Comparison of ENCODE assay signal across 8 cellular contexts in genomic region chr6:33316603-33317417, GRCh38. TPM values are rescaled to one million over a fixed set of nuclear protein-coding genes. Genes with fewer than 3 reads are reported as not detected.
DNase-seq lines count a peak whose midpoint lies in the region; ATAC-seq, FAIRE-seq and TF ChIP-seq lines count a peak whose summit lies in the region.

No MANE protein-coding gene starts in this region.

- TSS peak; percentile 34 for BruUV-seq in HepG2 (replicated peaks; lab: Mats Ljungman, UMichigan)

- H3K9ac ChIP-seq in astrocyte (ENCODE audit: low read length) (no peak overlapping the region), HepG2 (ENCODE audit: insufficient read depth, low read depth, low read length) (peak overlapping the region; percentile 34; the same call in 1 of the 2 replicates)

- H3K4me1 Mint-ChIP-seq in activated T-cell treated with anti-CD3 and anti-CD28 coated beads, Interleukin-2, amount 50 U/mL, for 24 hours (ENCODE audit: low read depth), result peaks cover 77% of the 10 kb centered on the region
- H3K4me1 Mint-ChIP-seq in astrocyte (ENCODE audit: low read depth, unreplicated experiment), result peaks cover 30% of the 10 kb centered on the region

- no peak for FAIRE-seq in astrocyte (lab: Jason Lieb, UNC)
- no peak for FAIRE-seq in HepG2 (lab: Jason Lieb, UNC)

- intact Hi-C loops in HepG2 (cut with micrococcal nuclease; ENCODE audit: unreplicated experiment), result no loop called here

- TF ChIP-seq POLR2A in HepG2 (IDR thresholded peaks at IDR 0.05; ENCODE audit: insufficient read depth in 1 of 2, low read depth in 2 of 2, low read length in 2 of 2) (no peak), tibial nerve (IDR thresholded peaks at IDR 0.05) (no peak)

- POLR2A ChIA-PET in HepG2 (lab: Yijun Ruan, JAX), result interaction anchor here (1.0 to 3.9 kb wide), 16 partner anchors 12 to 1121 kb away, joined by 3 to 57 read pairs (median 8); partner anchors contain the start of genes B3GALT4, CUTA, PFDN6 and RGL2

- 92% methylated on average over 19 of the region's 19 CpGs for WGBS in HepG2 (ENCODE audit: low lambda C conversion rate)
- 72 to 76% methylated on average over 19 of the region's 19 CpGs for WGBS in tibial nerve, 2 donors

- H4K20me1 ChIP-seq in astrocyte (ENCODE audit: insufficient read depth, low read length), result peaks cover 26% of the 10 kb centered on the region
- peaks cover 3% of the 10 kb centered on the region; the same call in 1 of the 2 replicates for H4K20me1 ChIP-seq in HepG2 (ENCODE audit: insufficient read depth, low read length)

- no peaks in the 10 kb centered on the region for H3K9me3 Mint-ChIP-seq in activated T-cell treated with anti-CD3 and anti-CD28 coated beads, Interleukin-2, amount 50 U/mL, for 24 hours
- H3K9me3 Mint-ChIP-seq in astrocyte (ENCODE audit: unreplicated experiment), result no peaks in the 10 kb centered on the region

- H3K4me2 ChIP-seq in astrocyte (ENCODE audit: low read length), result peak overlapping the region; percentile 70
- H3K4me2 ChIP-seq in HepG2 (ENCODE audit: low read depth, low read length), result peak overlapping the region; percentile 72

- no peaks in the 10 kb centered on the region for H3K27me3 Mint-ChIP-seq in activated T-cell treated with anti-CD3 and anti-CD28 coated beads, Interleukin-2, amount 50 U/mL, for 24 hours
- H3K27me3 Mint-ChIP-seq in astrocyte (ENCODE audit: low read depth, unreplicated experiment), result no peaks in the 10 kb centered on the region

- H3K4me1 ChIP-seq in astrocyte (ENCODE audit: insufficient read depth, low read length), result peaks cover 65% of the 10 kb centered on the region
- peaks cover 57% of the 10 kb centered on the region for H3K4me1 ChIP-seq in HepG2 (ENCODE audit: insufficient read depth, low read length)
- peaks cover 0 to 77% (median 47%) of the 10 kb centered on the region in 4 donors for H3K4me1 ChIP-seq in tibial nerve

- H3K4me3 ChIP-seq in astrocyte (ENCODE audit: insufficient read depth, low read depth, low read length) (peak overlapping the region; percentile 44), HepG2 (replicated peaks in 1 of 3; ENCODE audit: insufficient read depth in 1 of 3, low read depth in 2 of 3, low read length in 3 of 3) (peak overlapping the region in 2 of 3 experiments; percentile 71 to 79; a peak in 5 of 6 replicates), tibial nerve (peak overlapping the region; percentile 36 to 63 (median 52))

- H3K36me3 ChIP-seq in astrocyte (ENCODE audit: insufficient read depth, low read length), result peaks cover 27% of the 10 kb centered on the region
- peaks cover 5 to 31% of the 10 kb centered on the region in 2 experiments for H3K36me3 ChIP-seq in HepG2 (replicated peaks in 1 of 2; ENCODE audit: control insufficient read depth in 1 of 2, insufficient read depth in 2 of 2, low read length in 2 of 2)
- H3K36me3 ChIP-seq in tibial nerve, result peaks cover 0 to 37% (median 17%) of the 10 kb centered on the region in 3 donors

- H3K27ac Mint-ChIP-seq in activated T-cell treated with anti-CD3 and anti-CD28 coated beads, Interleukin-2, amount 50 U/mL, for 24 hours, result peak overlapping the region; percentile 84
- H3K27ac Mint-ChIP-seq in astrocyte (ENCODE audit: unreplicated experiment), result no peak overlapping the region

- no peak for TF ChIP-seq RAD21 in HepG2 (CRISPR knock-in tag; IDR thresholded peaks at IDR 0.05)

- no peak overlapping the region for H2AFZ ChIP-seq in astrocyte (ENCODE audit: low read depth, low read length)
- H2AFZ ChIP-seq in HepG2 (ENCODE audit: low read length), result no peak overlapping the region

- peaks cover 79% of the 10 kb centered on the region for H3K36me3 Mint-ChIP-seq in activated T-cell treated with anti-CD3 and anti-CD28 coated beads, Interleukin-2, amount 50 U/mL, for 24 hours (ENCODE audit: low read depth)
- H3K36me3 Mint-ChIP-seq in astrocyte (ENCODE audit: low read depth, unreplicated experiment), result peaks cover 10% of the 10 kb centered on the region

- in situ Hi-C loops in HepG2 (cut with HindIII; ENCODE audit: extremely low pct_ligation_motif_present, low pct_unique_long_range_greater_than_20kb), result no loop called here

- H3K4me3 Mint-ChIP-seq in activated T-cell treated with anti-CD3 and anti-CD28 coated beads, Interleukin-2, amount 50 U/mL, for 24 hours, result peak overlapping the region; percentile 99
- peak overlapping the region; percentile 81 for H3K4me3 Mint-ChIP-seq in astrocyte (ENCODE audit: unreplicated experiment)

- no peak for DNase-seq in activated T-cell treated with anti-CD3 and anti-CD28 coated beads, Interleukin-2, amount 50 U/mL, for 24 hours
- no peak for DNase-seq in activated T-cell treated with anti-CD3 and anti-CD28 coated beads, Interleukin-2, amount 50 U/mL, for 48 hours
- DNase-seq in astrocyte (ENCODE audit: low read depth) (no peak), HepG2 (ENCODE audit: low spot score) (no peak), tibial nerve (ENCODE audit: low spot score in 2 of 2) (no peak), hypothalamus (lab: John Stamatoyannopoulos, UW) (no peak), midbrain (lab: John Stamatoyannopoulos, UW) (no peak)

- H3K27me3 ChIP-seq in astrocyte (ENCODE audit: insufficient read depth, low read length) (no peaks in the 10 kb centered on the region), HepG2 (ENCODE audit: control insufficient read depth in 1 of 2, insufficient read depth in 2 of 2, low read length in 2 of 2) (no peaks in the 10 kb centered on the region; a peak in 1 of 5 replicates), tibial nerve (no peaks in the 10 kb centered on the region)

- no peak for TF ChIP-seq CTCF in astrocyte (IDR thresholded peaks at IDR 0.05; ENCODE audit: insufficient read depth, low read depth, low read length)
- no peak for TF ChIP-seq CTCF in HepG2 (CRISPR knock-in tag; IDR thresholded peaks at IDR 0.05)
- no peak for TF ChIP-seq CTCF in tibial nerve (IDR thresholded peaks at IDR 0.05)

- TF ChIP-seq EP300 in HepG2 (IDR thresholded peaks at IDR 0.05; ENCODE audit: low read depth in 2 of 2, low read length in 2 of 2) (no peak), HepG2 (CRISPR knock-in tag; IDR thresholded peaks at IDR 0.05; ENCODE audit: borderline replicate concordance) (no peak), tibial nerve (IDR thresholded peaks at IDR 0.05) (no peak)

- H3K27ac ChIP-seq in astrocyte (ENCODE audit: low read depth, low read length) (no peak overlapping the region), HepG2 (ENCODE audit: extremely low read length, insufficient read depth, low read length) (peak overlapping the region; percentile 41), tibial nerve (peak overlapping the region; percentile 83 to 95 (median 90))

- H3K79me2 ChIP-seq in astrocyte (ENCODE audit: insufficient read depth, low read length) (peaks cover 69% of the 10 kb centered on the region), HepG2 (ENCODE audit: insufficient read depth, low read length) (peaks cover 31% of the 10 kb centered on the region)

- CTCF ChIA-PET in HepG2 (lab: Yijun Ruan, JAX; ENCODE audit: low intra/inter-chr PET ratio, low total read pairs), result no interaction called here

- no peak for ATAC-seq in HepG2
- ATAC-seq in HG03025 (IDR thresholded peaks at IDR 0.05; ENCODE audit: low FRiP score, unreplicated experiment), result no peak

- H3K9me3 ChIP-seq in astrocyte (ENCODE audit: insufficient read depth, low read depth, low read length) (no peaks in the 10 kb centered on the region), HepG2 (ENCODE audit: low read length) (no peaks in the 10 kb centered on the region), tibial nerve (no peaks in the 10 kb centered on the region)

RNA-seq across cellular contexts. Expression of gene ZBTB22, which starts 0.7 kb away (rescaled TPM):
- 13.1 and 17.3 TPM in 2 replicates for total RNA-seq in astrocyte
- total RNA-seq in HepG2 (2016; rRNA removed; fragmentation: Illumina TruSeq; extraction: Trizol), result 6.6 and 8.0 TPM in 2 replicates
- total RNA-seq in HepG2 (2016; cell fraction: cytosol; rRNA removed; fragmentation: Illumina TruSeq; extraction: Trizol; ENCODE audit: low read depth), result 2.3 and 2.6 TPM in 2 replicates
- 5.5 and 8.7 TPM in 2 replicates for total RNA-seq in HepG2 (2016; cell fraction: insoluble cytoplasmic fraction; rRNA removed; fragmentation: Illumina TruSeq; extraction: Trizol)
- total RNA-seq in HepG2 (2016; cell fraction: membrane; rRNA removed; fragmentation: Illumina TruSeq; extraction: Trizol), result 7.1 and 7.2 TPM in 2 replicates
- total RNA-seq in HepG2 (2016; cell fraction: nucleus; rRNA removed; fragmentation: Illumina TruSeq; extraction: Trizol), result 5.7 and 6.4 TPM in 2 replicates
- polyA plus RNA-seq in HepG2 (2011; rRNA removed), result 10.6 and 13.4 TPM in 2 replicates
- polyA plus RNA-seq in HepG2 (2011; cell fraction: cytosol; rRNA removed), result 8.3 and 11.3 TPM in 2 replicates
- 21.6 and 22.3 TPM in 2 replicates for polyA plus RNA-seq in HepG2 (2011; cell fraction: nucleus; rRNA removed)
- 7.0 and 7.7 TPM in 2 replicates for polyA plus RNA-seq in HepG2 (2012)
- 1.6 and 1.7 TPM in 2 replicates for polyA plus RNA-seq in HepG2 (2016; cell fraction: cytosol; fragmentation: Illumina TruSeq; extraction: Trizol; ENCODE audit: low read depth)
- 6.1 and 6.4 TPM in 2 replicates for polyA plus RNA-seq in HepG2 (2016; cell fraction: insoluble cytoplasmic fraction; fragmentation: Illumina TruSeq; extraction: Trizol; ENCODE audit: low read depth)
- 5.8 and 6.0 TPM in 2 replicates for polyA plus RNA-seq in HepG2 (2016; cell fraction: membrane; fragmentation: Illumina TruSeq; extraction: Trizol; ENCODE audit: low read depth)
- polyA plus RNA-seq in HepG2 (2016; cell fraction: nucleus; fragmentation: Illumina TruSeq; extraction: Trizol; ENCODE audit: insufficient read depth, low read depth), result 12.9 TPM in 2 replicates
- polyA minus RNA-seq in HepG2 (2011; rRNA and poly(A)+ RNA removed; ENCODE audit: low replicate concordance), result 17.5 and 28.0 TPM in 2 replicates
- 5.7 and 6.2 TPM in 2 replicates for polyA minus RNA-seq in HepG2 (2011; cell fraction: cytosol; rRNA and poly(A)+ RNA removed)
- polyA minus RNA-seq in HepG2 (2011; cell fraction: nucleus; rRNA and poly(A)+ RNA removed), result 7.8 and 9.8 TPM in 2 replicates
- total RNA-seq in tibial nerve, result 10 to 100 TPM; 13.8 to 21.6 (median 17.5) TPM

RNA-seq across cellular contexts. Expression of gene TAPBP, which starts 2.9 kb away (rescaled TPM):
- 128 and 152 TPM in 2 replicates for total RNA-seq in astrocyte
- 16.4 and 32.3 TPM in 2 replicates for total RNA-seq in HepG2 (2016; rRNA removed; fragmentation: Illumina TruSeq; extraction: Trizol)
- 3.4 and 4.1 TPM in 2 replicates for total RNA-seq in HepG2 (2016; cell fraction: cytosol; rRNA removed; fragmentation: Illumina TruSeq; extraction: Trizol; ENCODE audit: low read depth)
- 13.6 and 35.0 TPM in 2 replicates for total RNA-seq in HepG2 (2016; cell fraction: insoluble cytoplasmic fraction; rRNA removed; fragmentation: Illumina TruSeq; extraction: Trizol)
- 11.4 and 11.8 TPM in 2 replicates for total RNA-seq in HepG2 (2016; cell fraction: membrane; rRNA removed; fragmentation: Illumina TruSeq; extraction: Trizol)
- 44.6 and 52.1 TPM in 2 replicates for total RNA-seq in HepG2 (2016; cell fraction: nucleus; rRNA removed; fragmentation: Illumina TruSeq; extraction: Trizol)
- polyA plus RNA-seq in HepG2 (2011; rRNA removed), result 27.4 and 34.1 TPM in 2 replicates
- 14.8 and 18.3 TPM in 2 replicates for polyA plus RNA-seq in HepG2 (2011; cell fraction: cytosol; rRNA removed)
- polyA plus RNA-seq in HepG2 (2011; cell fraction: nucleus; rRNA removed), result 62.2 and 64.2 TPM in 2 replicates
- polyA plus RNA-seq in HepG2 (2012), result 21.4 and 27.7 TPM in 2 replicates
- 3.1 and 3.4 TPM in 2 replicates for polyA plus RNA-seq in HepG2 (2016; cell fraction: cytosol; fragmentation: Illumina TruSeq; extraction: Trizol; ENCODE audit: low read depth)
- polyA plus RNA-seq in HepG2 (2016; cell fraction: insoluble cytoplasmic fraction; fragmentation: Illumina TruSeq; extraction: Trizol; ENCODE audit: low read depth), result 15.2 and 22.3 TPM in 2 replicates
- polyA plus RNA-seq in HepG2 (2016; cell fraction: membrane; fragmentation: Illumina TruSeq; extraction: Trizol; ENCODE audit: low read depth), result 9.3 and 9.6 TPM in 2 replicates
- 88.3 and 92.5 TPM in 2 replicates for polyA plus RNA-seq in HepG2 (2016; cell fraction: nucleus; fragmentation: Illumina TruSeq; extraction: Trizol; ENCODE audit: insufficient read depth, low read depth)
- 44.2 and 51.1 TPM in 2 replicates for polyA minus RNA-seq in HepG2 (2011; rRNA and poly(A)+ RNA removed; ENCODE audit: low replicate concordance)
- polyA minus RNA-seq in HepG2 (2011; cell fraction: cytosol; rRNA and poly(A)+ RNA removed), result 23.7 and 33.9 TPM in 2 replicates
- 18.7 and 22.5 TPM in 2 replicates for polyA minus RNA-seq in HepG2 (2011; cell fraction: nucleus; rRNA and poly(A)+ RNA removed)
- 10 to 100 TPM; 71.2 to 91.8 (median 89.7) TPM for total RNA-seq in tibial nerve

RNA-seq across cellular contexts. Expression of gene DAXX, which starts 5.9 kb away (rescaled TPM):
- total RNA-seq in astrocyte (28.6 and 32.0 TPM in 2 replicates), HepG2 (2016; rRNA removed; fragmentation: Illumina TruSeq; extraction: Trizol) (48.9 and 49.4 TPM in 2 replicates), tibial nerve (10 to 100 TPM; 24.9 to 45.4 (median 36.6) TPM)
- 9.4 and 11.8 TPM in 2 replicates for total RNA-seq in HepG2 (2016; cell fraction: cytosol; rRNA removed; fragmentation: Illumina TruSeq; extraction: Trizol; ENCODE audit: low read depth)
- total RNA-seq in HepG2 (2016; cell fraction: insoluble cytoplasmic fraction; rRNA removed; fragmentation: Illumina TruSeq; extraction: Trizol), result 39.5 and 51.1 TPM in 2 replicates
- 35.4 and 40.7 TPM in 2 replicates for total RNA-seq in HepG2 (2016; cell fraction: membrane; rRNA removed; fragmentation: Illumina TruSeq; extraction: Trizol)
- total RNA-seq in HepG2 (2016; cell fraction: nucleus; rRNA removed; fragmentation: Illumina TruSeq; extraction: Trizol), result 28.1 and 35.0 TPM in 2 replicates
- 21.5 and 21.8 TPM in 2 replicates for polyA plus RNA-seq in HepG2 (2011; rRNA removed)
- 8.9 and 9.8 TPM in 2 replicates for polyA plus RNA-seq in HepG2 (2011; cell fraction: cytosol; rRNA removed)
- polyA plus RNA-seq in HepG2 (2011; cell fraction: nucleus; rRNA removed), result 37.6 and 42.8 TPM in 2 replicates
- polyA plus RNA-seq in HepG2 (2012), result 28.0 and 40.6 TPM in 2 replicates
- 9.5 and 11.3 TPM in 2 replicates for polyA plus RNA-seq in HepG2 (2016; cell fraction: cytosol; fragmentation: Illumina TruSeq; extraction: Trizol; ENCODE audit: low read depth)
- polyA plus RNA-seq in HepG2 (2016; cell fraction: insoluble cytoplasmic fraction; fragmentation: Illumina TruSeq; extraction: Trizol; ENCODE audit: low read depth), result 46.2 and 62.5 TPM in 2 replicates
- 27.7 and 31.8 TPM in 2 replicates for polyA plus RNA-seq in HepG2 (2016; cell fraction: membrane; fragmentation: Illumina TruSeq; extraction: Trizol; ENCODE audit: low read depth)
- 75.8 and 76.6 TPM in 2 replicates for polyA plus RNA-seq in HepG2 (2016; cell fraction: nucleus; fragmentation: Illumina TruSeq; extraction: Trizol; ENCODE audit: insufficient read depth, low read depth)
- polyA minus RNA-seq in HepG2 (2011; rRNA and poly(A)+ RNA removed; ENCODE audit: low replicate concordance), result 15.6 and 16.1 TPM in 2 replicates
- 7.0 and 9.3 TPM in 2 replicates for polyA minus RNA-seq in HepG2 (2011; cell fraction: cytosol; rRNA and poly(A)+ RNA removed)
- 10.8 and 15.5 TPM in 2 replicates for polyA minus RNA-seq in HepG2 (2011; cell fraction: nucleus; rRNA and poly(A)+ RNA removed)

RNA-seq across cellular contexts. Expression of gene RGL2, which starts 18.1 kb away (rescaled TPM):
- total RNA-seq in astrocyte (36.5 and 38.9 TPM in 2 replicates), HepG2 (2016; rRNA removed; fragmentation: Illumina TruSeq; extraction: Trizol) (16.5 and 22.9 TPM in 2 replicates), tibial nerve (10 to 100 TPM; 33.1 to 49.8 (median 43.7) TPM)
- total RNA-seq in HepG2 (2016; cell fraction: cytosol; rRNA removed; fragmentation: Illumina TruSeq; extraction: Trizol; ENCODE audit: low read depth), result 5.6 and 5.8 TPM in 2 replicates
- total RNA-seq in HepG2 (2016; cell fraction: insoluble cytoplasmic fraction; rRNA removed; fragmentation: Illumina TruSeq; extraction: Trizol), result 14.4 and 22.0 TPM in 2 replicates
- 14.1 and 14.8 TPM in 2 replicates for total RNA-seq in HepG2 (2016; cell fraction: membrane; rRNA removed; fragmentation: Illumina TruSeq; extraction: Trizol)
- 21.1 and 24.8 TPM in 2 replicates for total RNA-seq in HepG2 (2016; cell fraction: nucleus; rRNA removed; fragmentation: Illumina TruSeq; extraction: Trizol)
- polyA plus RNA-seq in HepG2 (2011; rRNA removed), result 47.4 and 55.8 TPM in 2 replicates
- 24.1 and 32.5 TPM in 2 replicates for polyA plus RNA-seq in HepG2 (2011; cell fraction: cytosol; rRNA removed)
- 260 and 280 TPM in 2 replicates for polyA plus RNA-seq in HepG2 (2011; cell fraction: nucleus; rRNA removed)
- 33.1 and 35.4 TPM in 2 replicates for polyA plus RNA-seq in HepG2 (2012)
- 4.2 and 4.6 TPM in 2 replicates for polyA plus RNA-seq in HepG2 (2016; cell fraction: cytosol; fragmentation: Illumina TruSeq; extraction: Trizol; ENCODE audit: low read depth)
- 12.1 and 14.6 TPM in 2 replicates for polyA plus RNA-seq in HepG2 (2016; cell fraction: insoluble cytoplasmic fraction; fragmentation: Illumina TruSeq; extraction: Trizol; ENCODE audit: low read depth)
- 9.4 and 10.4 TPM in 2 replicates for polyA plus RNA-seq in HepG2 (2016; cell fraction: membrane; fragmentation: Illumina TruSeq; extraction: Trizol; ENCODE audit: low read depth)
- 53.5 and 54.5 TPM in 2 replicates for polyA plus RNA-seq in HepG2 (2016; cell fraction: nucleus; fragmentation: Illumina TruSeq; extraction: Trizol; ENCODE audit: insufficient read depth, low read depth)
- polyA minus RNA-seq in HepG2 (2011; rRNA and poly(A)+ RNA removed; ENCODE audit: low replicate concordance), result 47.5 and 84.0 TPM in 2 replicates
- 16.0 and 18.0 TPM in 2 replicates for polyA minus RNA-seq in HepG2 (2011; cell fraction: cytosol; rRNA and poly(A)+ RNA removed)
- 45.7 and 51.1 TPM in 2 replicates for polyA minus RNA-seq in HepG2 (2011; cell fraction: nucleus; rRNA and poly(A)+ RNA removed)

RNA-seq across cellular contexts. Expression of gene PFDN6, which starts 27.4 kb away (rescaled TPM):
- total RNA-seq in astrocyte, result 54.8 and 56.7 TPM in 2 replicates
- total RNA-seq in HepG2 (2016; rRNA removed; fragmentation: Illumina TruSeq; extraction: Trizol), result 87.0 and 118 TPM in 2 replicates
- total RNA-seq in HepG2 (2016; cell fraction: cytosol; rRNA removed; fragmentation: Illumina TruSeq; extraction: Trizol; ENCODE audit: low read depth), result 21.9 and 25.1 TPM in 2 replicates
- total RNA-seq in HepG2 (2016; cell fraction: insoluble cytoplasmic fraction; rRNA removed; fragmentation: Illumina TruSeq; extraction: Trizol), result 97.0 and 123 TPM in 2 replicates
- total RNA-seq in HepG2 (2016; cell fraction: membrane; rRNA removed; fragmentation: Illumina TruSeq; extraction: Trizol), result 19.5 and 24.7 TPM in 2 replicates
- total RNA-seq in HepG2 (2016; cell fraction: nucleus; rRNA removed; fragmentation: Illumina TruSeq; extraction: Trizol), result 35.5 and 41.4 TPM in 2 replicates
- polyA plus RNA-seq in HepG2 (2011; rRNA removed), result 75.5 and 92.2 TPM in 2 replicates
- polyA plus RNA-seq in HepG2 (2011; cell fraction: cytosol; rRNA removed), result 41.4 and 48.4 TPM in 2 replicates
- 65.1 and 96.7 TPM in 2 replicates for polyA plus RNA-seq in HepG2 (2011; cell fraction: nucleus; rRNA removed)
- 78.6 and 94.5 TPM in 2 replicates for polyA plus RNA-seq in HepG2 (2012)
- polyA plus RNA-seq in HepG2 (2016; cell fraction: cytosol; fragmentation: Illumina TruSeq; extraction: Trizol; ENCODE audit: low read depth), result 20.6 and 21.5 TPM in 2 replicates
- polyA plus RNA-seq in HepG2 (2016; cell fraction: insoluble cytoplasmic fraction; fragmentation: Illumina TruSeq; extraction: Trizol; ENCODE audit: low read depth), result 142 and 148 TPM in 2 replicates
- 20.0 and 22.3 TPM in 2 replicates for polyA plus RNA-seq in HepG2 (2016; cell fraction: membrane; fragmentation: Illumina TruSeq; extraction: Trizol; ENCODE audit: low read depth)
- 80.0 and 80.7 TPM in 2 replicates for polyA plus RNA-seq in HepG2 (2016; cell fraction: nucleus; fragmentation: Illumina TruSeq; extraction: Trizol; ENCODE audit: insufficient read depth, low read depth)
- polyA minus RNA-seq in HepG2 (2011; rRNA and poly(A)+ RNA removed; ENCODE audit: low replicate concordance), result 11.7 and 27.1 TPM in 2 replicates
- polyA minus RNA-seq in HepG2 (2011; cell fraction: cytosol; rRNA and poly(A)+ RNA removed), result 14.2 and 19.7 TPM in 2 replicates
- 28.1 and 34.1 TPM in 2 replicates for polyA minus RNA-seq in HepG2 (2011; cell fraction: nucleus; rRNA and poly(A)+ RNA removed)
- 10 to 100 TPM; 12.4 to 48.7 (median 21.0) TPM for total RNA-seq in tibial nerve
